ENCODE assay signal across 1 cellular context in the genomic region with DNA sequence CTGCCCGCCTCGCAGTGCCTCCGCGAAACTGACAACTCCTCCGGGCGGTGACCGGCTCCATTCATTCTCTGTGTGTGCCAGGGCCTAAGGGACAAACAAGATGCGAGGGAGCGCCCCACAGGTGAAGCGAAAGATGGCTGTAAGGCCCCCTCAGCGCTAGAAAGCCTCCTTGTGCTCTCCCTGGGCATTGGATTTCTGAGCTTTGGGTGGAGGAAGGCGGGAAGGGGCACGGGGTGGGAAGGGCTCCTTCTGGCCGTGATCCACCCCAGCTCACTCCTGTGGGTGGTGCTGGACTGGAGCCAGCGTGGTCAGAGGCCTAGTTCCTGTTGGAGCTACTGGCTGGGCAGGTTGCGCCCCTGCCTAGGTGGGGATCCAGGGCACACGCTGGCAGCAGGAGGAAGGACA.
TF ChIP-seq lines count a peak whose summit lies in the region.

No MANE protein-coding gene starts in this region.

TF ChIP-seq in HepG2, 621 proteins besides CTCF, POLR2A, EP300 and RAD21:
- TF ChIP-seq PTBP1 (IDR thresholded peaks at IDR 0.05; ENCODE audit: low read depth, low read length, poor library complexity, severe bottlenecking) (no peak), SIN3A (IDR thresholded peaks at IDR 0.05; ENCODE audit: borderline replicate concordance, low read depth, low read length) (no peak), NFE2 (CRISPR knock-in tag; IDR thresholded peaks at IDR 0.05) (no peak), REPIN1 (CRISPR knock-in tag; IDR thresholded peaks at IDR 0.05; ENCODE audit: borderline replicate concordance, low read depth) (no peak), MED1 (CRISPR knock-in tag; IDR thresholded peaks at IDR 0.05) (no peak), HIVEP1 (CRISPR knock-in tag; IDR thresholded peaks at IDR 0.05) (no peak), ZNF260 (CRISPR knock-in tag; IDR thresholded peaks at IDR 0.05; ENCODE audit: borderline replicate concordance, low read depth) (no peak), HNRNPUL1 (IDR thresholded peaks at IDR 0.05; ENCODE audit: low read depth, low read length) (no peak), KLF9 (CRISPR knock-in tag; IDR thresholded peaks at IDR 0.05; ENCODE audit: low read depth) (no peak), PHB2 (IDR thresholded peaks at IDR 0.05; ENCODE audit: partially characterized antibody) (no peak), DMAP1 (CRISPR knock-in tag; IDR thresholded peaks at IDR 0.05) (no peak), ZNF264 (CRISPR knock-in tag; IDR thresholded peaks at IDR 0.05) (no peak), KMT2B (CRISPR knock-in tag; IDR thresholded peaks at IDR 0.05) (no peak), RXRA (CRISPR knock-in tag; IDR thresholded peaks at IDR 0.05) (no peak), ZNF552 (CRISPR knock-in tag; IDR thresholded peaks at IDR 0.05; ENCODE audit: borderline replicate concordance) (no peak), SMYD3 (CRISPR knock-in tag; IDR thresholded peaks at IDR 0.05) (no peak)
- TF ChIP-seq, protein P1, sequence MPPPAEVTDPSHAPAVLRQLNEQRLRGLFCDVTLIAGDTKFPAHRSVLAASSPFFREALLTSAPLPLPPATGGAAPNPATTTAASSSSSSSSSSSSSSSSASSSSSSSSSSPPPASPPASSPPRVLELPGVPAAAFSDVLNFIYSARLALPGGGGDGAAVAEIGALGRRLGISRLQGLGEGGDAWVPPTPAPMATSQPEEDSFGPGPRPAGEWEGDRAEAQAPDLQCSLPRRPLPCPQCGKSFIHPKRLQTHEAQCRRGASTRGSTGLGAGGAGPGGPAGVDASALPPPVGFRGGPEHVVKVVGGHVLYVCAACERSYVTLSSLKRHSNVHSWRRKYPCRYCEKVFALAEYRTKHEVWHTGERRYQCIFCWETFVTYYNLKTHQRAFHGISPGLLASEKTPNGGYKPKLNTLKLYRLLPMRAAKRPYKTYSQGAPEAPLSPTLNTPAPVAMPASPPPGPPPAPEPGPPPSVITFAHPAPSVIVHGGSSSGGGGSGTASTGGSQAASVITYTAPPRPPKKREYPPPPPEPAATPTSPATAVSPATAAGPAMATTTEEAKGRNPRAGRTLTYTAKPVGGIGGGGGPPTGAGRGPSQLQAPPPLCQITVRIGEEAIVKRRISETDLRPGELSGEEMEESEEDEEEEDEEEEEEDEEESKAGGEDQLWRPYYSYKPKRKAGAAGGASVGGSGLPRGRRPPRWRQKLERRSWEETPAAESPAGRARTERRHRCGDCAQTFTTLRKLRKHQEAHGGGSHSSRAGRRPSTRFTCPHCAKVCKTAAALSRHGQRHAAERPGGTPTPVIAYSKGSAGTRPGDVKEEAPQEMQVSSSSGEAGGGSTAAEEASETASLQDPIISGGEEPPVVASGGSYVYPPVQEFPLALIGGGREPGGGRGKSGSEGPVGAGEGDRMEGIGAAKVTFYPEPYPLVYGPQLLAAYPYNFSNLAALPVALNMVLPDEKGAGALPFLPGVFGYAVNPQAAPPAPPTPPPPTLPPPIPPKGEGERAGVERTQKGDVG (CRISPR knock-in tag; IDR thresholded peaks at IDR 0.05; ENCODE audit: borderline replicate concordance): no peak
- TF ChIP-seq, protein P2, sequence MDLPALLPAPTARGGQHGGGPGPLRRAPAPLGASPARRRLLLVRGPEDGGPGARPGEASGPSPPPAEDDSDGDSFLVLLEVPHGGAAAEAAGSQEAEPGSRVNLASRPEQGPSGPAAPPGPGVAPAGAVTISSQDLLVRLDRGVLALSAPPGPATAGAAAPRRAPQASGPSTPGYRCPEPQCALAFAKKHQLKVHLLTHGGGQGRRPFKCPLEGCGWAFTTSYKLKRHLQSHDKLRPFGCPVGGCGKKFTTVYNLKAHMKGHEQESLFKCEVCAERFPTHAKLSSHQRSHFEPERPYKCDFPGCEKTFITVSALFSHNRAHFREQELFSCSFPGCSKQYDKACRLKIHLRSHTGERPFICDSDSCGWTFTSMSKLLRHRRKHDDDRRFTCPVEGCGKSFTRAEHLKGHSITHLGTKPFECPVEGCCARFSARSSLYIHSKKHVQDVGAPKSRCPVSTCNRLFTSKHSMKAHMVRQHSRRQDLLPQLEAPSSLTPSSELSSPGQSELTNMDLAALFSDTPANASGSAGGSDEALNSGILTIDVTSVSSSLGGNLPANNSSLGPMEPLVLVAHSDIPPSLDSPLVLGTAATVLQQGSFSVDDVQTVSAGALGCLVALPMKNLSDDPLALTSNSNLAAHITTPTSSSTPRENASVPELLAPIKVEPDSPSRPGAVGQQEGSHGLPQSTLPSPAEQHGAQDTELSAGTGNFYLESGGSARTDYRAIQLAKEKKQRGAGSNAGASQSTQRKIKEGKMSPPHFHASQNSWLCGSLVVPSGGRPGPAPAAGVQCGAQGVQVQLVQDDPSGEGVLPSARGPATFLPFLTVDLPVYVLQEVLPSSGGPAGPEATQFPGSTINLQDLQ (CRISPR knock-in tag; IDR thresholded peaks at IDR 0.05): no peak
- TF ChIP-seq, protein P3, sequence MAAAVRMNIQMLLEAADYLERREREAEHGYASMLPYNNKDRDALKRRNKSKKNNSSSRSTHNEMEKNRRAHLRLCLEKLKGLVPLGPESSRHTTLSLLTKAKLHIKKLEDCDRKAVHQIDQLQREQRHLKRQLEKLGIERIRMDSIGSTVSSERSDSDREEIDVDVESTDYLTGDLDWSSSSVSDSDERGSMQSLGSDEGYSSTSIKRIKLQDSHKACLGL (CRISPR knock-in tag; IDR thresholded peaks at IDR 0.05): no peak
